In genomic region chr1:82373710-82374109, GRCh38 we compare ENCODE assay signal across 3 cellular contexts.
TF ChIP-seq lines count a peak whose summit lies in the region.

No MANE protein-coding gene starts in this region.

TF ChIP-seq in IMR-90, 13 proteins besides CTCF, POLR2A, EP300 and RAD21 (continued from another document):
- TF ChIP-seq CEBPB (IDR thresholded peaks at IDR 0.05; ENCODE audit: low read depth, low read length) = peak; percentile 80

TF ChIP-seq in Ishikawa, 13 proteins besides CTCF, POLR2A, EP300 and RAD21:
- TF ChIP-seq USF1 (IDR thresholded peaks at IDR 0.05) (no peak), CEBPB (IDR thresholded peaks at IDR 0.05) (peak; percentile 40; the same call in 1 of the 2 replicates)
TF ChIP-seq in Ishikawa: peak in this region for 1.

TF ChIP-seq in H1, 55 proteins besides CTCF, POLR2A, EP300 and RAD21 (continued from another document):
- TF ChIP-seq GABPA (IDR thresholded peaks at IDR 0.05; ENCODE audit: borderline replicate concordance, insufficient read depth, low read length) = no peak
- TF ChIP-seq TAF1 (IDR thresholded peaks at IDR 0.05; ENCODE audit: low read depth, low read length) = no peak
